In the genomic region with DNA sequence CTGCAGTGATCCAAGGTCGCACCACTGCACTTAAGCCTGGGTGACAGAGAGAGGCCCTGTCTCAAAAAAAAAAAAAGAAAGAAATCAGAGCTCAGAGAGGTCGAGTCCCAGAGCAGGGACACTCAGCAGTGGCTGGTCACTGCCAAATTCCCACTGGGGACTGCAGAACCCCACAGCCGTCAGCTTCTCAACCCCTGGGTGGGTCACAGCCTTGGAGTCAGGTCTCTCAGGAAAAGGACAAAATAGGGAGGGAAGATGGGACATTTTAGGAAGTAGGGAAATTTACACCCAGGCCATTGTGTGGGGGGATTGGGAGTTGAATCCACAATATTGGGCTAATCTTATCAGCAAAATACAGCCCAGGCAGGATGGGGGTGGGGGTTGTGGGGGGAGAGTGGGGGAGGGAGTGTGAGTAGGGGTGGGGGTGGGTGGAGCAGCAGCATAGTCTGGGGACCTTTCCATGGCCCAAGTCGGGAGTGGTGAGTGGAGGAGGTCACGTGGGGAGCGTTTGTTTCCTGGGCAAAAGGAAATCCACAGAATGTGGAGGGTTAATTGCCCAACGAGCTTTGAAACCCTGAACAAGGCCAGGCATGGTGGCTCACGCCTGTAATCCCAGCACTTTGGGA, we compare ENCODE assay signal across 1 cellular context.
A peak's percentile ranks its signal among the peaks of the same experiment; 100 is the strongest.
TF ChIP-seq lines count a peak whose summit lies in the region.

No MANE protein-coding gene starts in this region.

TF ChIP-seq in K562, 482 proteins besides CTCF, POLR2A, EP300 and RAD21 (continued from another document and continues in another):
- TF ChIP-seq, protein P1, sequence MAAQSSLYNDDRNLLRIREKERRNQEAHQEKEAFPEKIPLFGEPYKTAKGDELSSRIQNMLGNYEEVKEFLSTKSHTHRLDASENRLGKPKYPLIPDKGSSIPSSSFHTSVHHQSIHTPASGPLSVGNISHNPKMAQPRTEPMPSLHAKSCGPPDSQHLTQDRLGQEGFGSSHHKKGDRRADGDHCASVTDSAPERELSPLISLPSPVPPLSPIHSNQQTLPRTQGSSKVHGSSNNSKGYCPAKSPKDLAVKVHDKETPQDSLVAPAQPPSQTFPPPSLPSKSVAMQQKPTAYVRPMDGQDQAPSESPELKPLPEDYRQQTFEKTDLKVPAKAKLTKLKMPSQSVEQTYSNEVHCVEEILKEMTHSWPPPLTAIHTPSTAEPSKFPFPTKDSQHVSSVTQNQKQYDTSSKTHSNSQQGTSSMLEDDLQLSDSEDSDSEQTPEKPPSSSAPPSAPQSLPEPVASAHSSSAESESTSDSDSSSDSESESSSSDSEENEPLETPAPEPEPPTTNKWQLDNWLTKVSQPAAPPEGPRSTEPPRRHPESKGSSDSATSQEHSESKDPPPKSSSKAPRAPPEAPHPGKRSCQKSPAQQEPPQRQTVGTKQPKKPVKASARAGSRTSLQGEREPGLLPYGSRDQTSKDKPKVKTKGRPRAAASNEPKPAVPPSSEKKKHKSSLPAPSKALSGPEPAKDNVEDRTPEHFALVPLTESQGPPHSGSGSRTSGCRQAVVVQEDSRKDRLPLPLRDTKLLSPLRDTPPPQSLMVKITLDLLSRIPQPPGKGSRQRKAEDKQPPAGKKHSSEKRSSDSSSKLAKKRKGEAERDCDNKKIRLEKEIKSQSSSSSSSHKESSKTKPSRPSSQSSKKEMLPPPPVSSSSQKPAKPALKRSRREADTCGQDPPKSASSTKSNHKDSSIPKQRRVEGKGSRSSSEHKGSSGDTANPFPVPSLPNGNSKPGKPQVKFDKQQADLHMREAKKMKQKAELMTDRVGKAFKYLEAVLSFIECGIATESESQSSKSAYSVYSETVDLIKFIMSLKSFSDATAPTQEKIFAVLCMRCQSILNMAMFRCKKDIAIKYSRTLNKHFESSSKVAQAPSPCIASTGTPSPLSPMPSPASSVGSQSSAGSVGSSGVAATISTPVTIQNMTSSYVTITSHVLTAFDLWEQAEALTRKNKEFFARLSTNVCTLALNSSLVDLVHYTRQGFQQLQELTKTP (IDR thresholded peaks at IDR 0.05; ENCODE audit: low read depth in 1 of 2, partially characterized antibody in 2 of 2), result no peak
- no peak for TF ChIP-seq ATF7 (IDR thresholded peaks at IDR 0.05)
- TF ChIP-seq TEAD4 (IDR thresholded peaks at IDR 0.05; ENCODE audit: low read length), result 0 out of 2 replicates have a peak, but pooled peaks have one; percentile 22
- TF ChIP-seq TEAD4 (CRISPR knock-in tag; IDR thresholded peaks at IDR 0.05; ENCODE audit: borderline replicate concordance), result no peak
- no peak for TF ChIP-seq RBFOX2 (IDR thresholded peaks at IDR 0.05; ENCODE audit: low read depth, low read length)
- no peak for TF ChIP-seq MCM7 (IDR thresholded peaks at IDR 0.05)
- TF ChIP-seq ZNF24 (IDR thresholded peaks at IDR 0.05), result no peak
- peak; percentile 12; the same call in 1 of the 2 replicates for TF ChIP-seq CBFA2T2 (conservative IDR thresholded peaks at IDR 0.05)
- no peak for TF ChIP-seq PHF8 (IDR thresholded peaks at IDR 0.05; ENCODE audit: borderline replicate concordance, low read length)
- no peak for TF ChIP-seq SAP30 (IDR thresholded peaks at IDR 0.05; ENCODE audit: borderline replicate concordance, insufficient read depth, low read depth, low read length, poor library complexity, severe bottlenecking)
- no peak for TF ChIP-seq COPS2 (conservative IDR thresholded peaks at IDR 0.05)
- TF ChIP-seq SREBF2 (CRISPR knock-in tag; IDR thresholded peaks at IDR 0.05), result no peak
- no peak for TF ChIP-seq KDM4B (IDR thresholded peaks at IDR 0.05; ENCODE audit: borderline replicate concordance in 2 of 2, low read depth in 1 of 2)
- TF ChIP-seq MEF2D (tag; conservative IDR thresholded peaks at IDR 0.05; ENCODE audit: low read depth), result no peak
- no peak for TF ChIP-seq CHD4 (IDR thresholded peaks at IDR 0.05; ENCODE audit: insufficient read depth, insufficient replicate concordance, low read depth, low read length, poor library complexity, severe bottlenecking)
- peak; percentile 84 for TF ChIP-seq ZFP36 (IDR thresholded peaks at IDR 0.05; ENCODE audit: low read depth, low read length, partially characterized antibody)
- peak; percentile 27; the same call in 1 of the 2 replicates for TF ChIP-seq SOX6 (IDR thresholded peaks at IDR 0.05)
- no peak for TF ChIP-seq IFI16 (CRISPR knock-in tag; IDR thresholded peaks at IDR 0.05)
- no peak for TF ChIP-seq ILF3 (IDR thresholded peaks at IDR 0.05; ENCODE audit: borderline replicate concordance)
- TF ChIP-seq DNMT1 (IDR thresholded peaks at IDR 0.05), result no peak
- no peak for TF ChIP-seq NR1H2 (CRISPR knock-in tag; IDR thresholded peaks at IDR 0.05)
- no peak for TF ChIP-seq CBFB (CRISPR knock-in tag; IDR thresholded peaks at IDR 0.05)
- no peak for TF ChIP-seq ZBTB17 (CRISPR knock-in tag; IDR thresholded peaks at IDR 0.05)
- TF ChIP-seq, protein P2, sequence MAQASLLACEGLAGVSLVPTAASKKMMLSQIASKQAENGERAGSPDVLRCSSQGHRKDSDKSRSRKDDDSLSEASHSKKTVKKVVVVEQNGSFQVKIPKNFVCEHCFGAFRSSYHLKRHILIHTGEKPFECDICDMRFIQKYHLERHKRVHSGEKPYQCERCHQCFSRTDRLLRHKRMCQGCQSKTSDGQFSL (CRISPR knock-in tag; IDR thresholded peaks at IDR 0.05), result no peak
- TF ChIP-seq, protein P2 (tag; IDR thresholded peaks at IDR 0.05), result peak in 1 of 2 experiments; percentile 65; a peak in 2 of 4 replicates
- TF ChIP-seq SIX5 (IDR thresholded peaks at IDR 0.05; ENCODE audit: borderline replicate concordance in 1 of 2, insufficient read depth in 1 of 2, low read depth in 1 of 2, low read length in 2 of 2), result no peak
- TF ChIP-seq FOXA1 (IDR thresholded peaks at IDR 0.05; ENCODE audit: borderline replicate concordance), result no peak
- TF ChIP-seq SMARCC2 (IDR thresholded peaks at IDR 0.05; ENCODE audit: low read depth), result no peak
- TF ChIP-seq HDGF (IDR thresholded peaks at IDR 0.05), result peak; percentile 15; the same call in 1 of the 2 replicates
- TF ChIP-seq, protein P3, sequence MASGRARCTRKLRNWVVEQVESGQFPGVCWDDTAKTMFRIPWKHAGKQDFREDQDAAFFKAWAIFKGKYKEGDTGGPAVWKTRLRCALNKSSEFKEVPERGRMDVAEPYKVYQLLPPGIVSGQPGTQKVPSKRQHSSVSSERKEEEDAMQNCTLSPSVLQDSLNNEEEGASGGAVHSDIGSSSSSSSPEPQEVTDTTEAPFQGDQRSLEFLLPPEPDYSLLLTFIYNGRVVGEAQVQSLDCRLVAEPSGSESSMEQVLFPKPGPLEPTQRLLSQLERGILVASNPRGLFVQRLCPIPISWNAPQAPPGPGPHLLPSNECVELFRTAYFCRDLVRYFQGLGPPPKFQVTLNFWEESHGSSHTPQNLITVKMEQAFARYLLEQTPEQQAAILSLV (tag; IDR thresholded peaks at IDR 0.05), result no peak
- TF ChIP-seq, protein P4, sequence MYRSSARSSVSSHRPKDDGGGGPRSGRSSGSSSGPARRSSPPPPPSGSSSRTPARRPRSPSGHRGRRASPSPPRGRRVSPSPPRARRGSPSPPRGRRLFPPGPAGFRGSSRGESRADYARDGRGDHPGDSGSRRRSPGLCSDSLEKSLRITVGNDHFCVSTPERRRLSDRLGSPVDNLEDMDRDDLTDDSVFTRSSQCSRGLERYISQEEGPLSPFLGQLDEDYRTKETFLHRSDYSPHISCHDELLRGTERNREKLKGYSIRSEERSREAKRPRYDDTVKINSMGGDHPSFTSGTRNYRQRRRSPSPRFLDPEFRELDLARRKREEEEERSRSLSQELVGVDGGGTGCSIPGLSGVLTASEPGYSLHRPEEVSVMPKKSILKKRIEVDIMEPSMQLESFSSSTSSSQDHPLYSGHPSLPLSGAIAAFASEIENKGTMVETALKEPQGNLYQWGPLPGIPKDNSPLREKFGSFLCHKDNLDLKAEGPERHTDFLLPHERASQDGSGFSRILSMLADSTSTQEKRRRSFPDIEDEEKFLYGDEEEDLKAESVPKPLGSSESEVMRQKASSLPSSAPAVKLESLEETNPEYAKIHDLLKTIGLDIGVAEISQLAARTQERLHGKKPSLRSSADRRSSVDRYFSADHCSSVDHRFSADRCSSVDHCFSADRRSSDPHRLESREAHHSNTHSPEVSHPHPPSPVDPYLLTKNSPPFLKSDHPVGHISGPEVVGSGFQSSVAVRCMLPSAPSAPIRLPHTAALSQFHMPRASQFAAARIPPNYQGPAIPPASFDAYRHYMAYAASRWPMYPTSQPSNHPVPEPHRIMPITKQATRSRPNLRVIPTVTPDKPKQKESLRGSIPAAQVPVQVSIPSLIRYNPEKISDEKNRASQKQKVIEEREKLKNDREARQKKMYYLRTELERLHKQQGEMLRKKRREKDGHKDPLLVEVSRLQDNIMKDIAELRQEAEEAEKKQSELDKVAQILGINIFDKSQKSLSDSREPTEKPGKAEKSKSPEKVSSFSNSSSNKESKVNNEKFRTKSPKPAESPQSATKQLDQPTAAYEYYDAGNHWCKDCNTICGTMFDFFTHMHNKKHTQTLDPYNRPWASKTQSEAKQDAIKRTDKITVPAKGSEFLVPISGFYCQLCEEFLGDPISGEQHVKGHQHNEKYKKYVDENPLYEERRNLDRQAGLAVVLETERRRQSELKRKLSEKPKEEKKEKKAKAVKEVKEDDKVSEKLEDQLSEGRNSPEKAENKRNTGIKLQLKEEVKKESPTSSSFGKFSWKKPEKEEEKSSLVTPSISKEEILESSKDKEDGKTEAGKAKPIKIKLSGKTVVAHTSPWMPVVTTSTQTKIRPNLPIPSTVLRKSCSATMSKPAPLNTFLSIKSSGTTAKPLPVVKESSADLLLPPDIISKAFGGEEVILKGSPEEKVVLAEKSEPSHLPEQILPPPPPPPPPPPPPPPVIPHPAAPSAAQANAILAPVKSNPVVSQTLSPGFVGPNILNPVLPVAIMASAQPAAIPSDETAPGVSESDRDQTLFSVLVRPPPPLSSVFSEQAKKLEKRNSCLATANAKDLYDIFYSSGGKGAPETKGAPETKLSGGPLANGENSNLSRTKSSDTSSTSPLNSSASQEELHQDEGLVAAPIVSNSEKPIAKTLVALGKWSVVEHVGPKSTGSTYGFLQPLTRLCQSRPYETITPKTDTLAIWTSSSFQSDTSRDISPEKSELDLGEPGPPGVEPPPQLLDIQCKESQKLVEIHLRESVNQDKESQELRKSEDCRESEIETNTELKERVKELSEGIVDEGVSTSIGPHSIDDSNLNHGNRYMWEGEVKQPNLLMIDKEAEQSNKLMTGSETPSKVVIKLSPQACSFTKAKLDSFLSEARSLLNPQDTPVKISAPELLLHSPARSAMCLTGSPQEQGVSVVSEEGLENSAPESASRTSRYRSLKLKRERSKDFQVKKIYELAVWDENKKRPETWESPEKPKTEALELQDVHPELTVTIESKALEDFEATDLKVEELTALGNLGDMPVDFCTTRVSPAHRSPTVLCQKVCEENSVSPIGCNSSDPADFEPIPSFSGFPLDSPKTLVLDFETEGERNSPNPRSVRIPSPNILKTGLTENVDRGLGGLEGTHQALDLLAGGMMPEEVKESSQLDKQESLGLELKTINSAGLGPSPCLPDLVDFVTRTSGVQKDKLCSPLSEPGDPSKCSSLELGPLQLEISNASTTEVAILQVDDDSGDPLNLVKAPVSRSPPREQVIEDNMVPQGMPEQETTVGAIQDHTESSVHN (IDR thresholded peaks at IDR 0.05; ENCODE audit: borderline replicate concordance in 1 of 2, low read depth in 1 of 2), result no peak
- TF ChIP-seq EGR1 (conservative IDR thresholded peaks at IDR 0.05), result 0 out of 2 replicates have a peak, but pooled peaks have one; percentile 36
- TF ChIP-seq, protein P5, sequence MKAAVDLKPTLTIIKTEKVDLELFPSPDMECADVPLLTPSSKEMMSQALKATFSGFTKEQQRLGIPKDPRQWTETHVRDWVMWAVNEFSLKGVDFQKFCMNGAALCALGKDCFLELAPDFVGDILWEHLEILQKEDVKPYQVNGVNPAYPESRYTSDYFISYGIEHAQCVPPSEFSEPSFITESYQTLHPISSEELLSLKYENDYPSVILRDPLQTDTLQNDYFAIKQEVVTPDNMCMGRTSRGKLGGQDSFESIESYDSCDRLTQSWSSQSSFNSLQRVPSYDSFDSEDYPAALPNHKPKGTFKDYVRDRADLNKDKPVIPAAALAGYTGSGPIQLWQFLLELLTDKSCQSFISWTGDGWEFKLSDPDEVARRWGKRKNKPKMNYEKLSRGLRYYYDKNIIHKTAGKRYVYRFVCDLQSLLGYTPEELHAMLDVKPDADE (conservative IDR thresholded peaks at IDR 0.05; ENCODE audit: control insufficient read depth, low read depth, low read length), result no peak
- TF ChIP-seq, protein P6, sequence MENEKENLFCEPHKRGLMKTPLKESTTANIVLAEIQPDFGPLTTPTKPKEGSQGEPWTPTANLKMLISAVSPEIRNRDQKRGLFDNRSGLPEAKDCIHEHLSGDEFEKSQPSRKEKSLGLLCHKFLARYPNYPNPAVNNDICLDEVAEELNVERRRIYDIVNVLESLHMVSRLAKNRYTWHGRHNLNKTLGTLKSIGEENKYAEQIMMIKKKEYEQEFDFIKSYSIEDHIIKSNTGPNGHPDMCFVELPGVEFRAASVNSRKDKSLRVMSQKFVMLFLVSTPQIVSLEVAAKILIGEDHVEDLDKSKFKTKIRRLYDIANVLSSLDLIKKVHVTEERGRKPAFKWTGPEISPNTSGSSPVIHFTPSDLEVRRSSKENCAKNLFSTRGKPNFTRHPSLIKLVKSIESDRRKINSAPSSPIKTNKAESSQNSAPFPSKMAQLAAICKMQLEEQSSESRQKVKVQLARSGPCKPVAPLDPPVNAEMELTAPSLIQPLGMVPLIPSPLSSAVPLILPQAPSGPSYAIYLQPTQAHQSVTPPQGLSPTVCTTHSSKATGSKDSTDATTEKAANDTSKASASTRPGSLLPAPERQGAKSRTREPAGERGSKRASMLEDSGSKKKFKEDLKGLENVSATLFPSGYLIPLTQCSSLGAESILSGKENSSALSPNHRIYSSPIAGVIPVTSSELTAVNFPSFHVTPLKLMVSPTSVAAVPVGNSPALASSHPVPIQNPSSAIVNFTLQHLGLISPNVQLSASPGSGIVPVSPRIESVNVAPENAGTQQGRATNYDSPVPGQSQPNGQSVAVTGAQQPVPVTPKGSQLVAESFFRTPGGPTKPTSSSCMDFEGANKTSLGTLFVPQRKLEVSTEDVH (IDR thresholded peaks at IDR 0.05; ENCODE audit: low read depth, partially characterized antibody), result no peak
- no peak for TF ChIP-seq CBX5 (IDR thresholded peaks at IDR 0.05; ENCODE audit: borderline replicate concordance, low read depth)
- TF ChIP-seq ESRRA (IDR thresholded peaks at IDR 0.05; ENCODE audit: borderline replicate concordance, low read depth), result no peak
- TF ChIP-seq RCOR1 (IDR thresholded peaks at IDR 0.05; ENCODE audit: borderline replicate concordance in 1 of 2, low read depth in 2 of 2, low read length in 2 of 2), result peak in 1 of 2 experiments; percentile 12; a peak in 1 of 4 replicates
- TF ChIP-seq, protein P7, sequence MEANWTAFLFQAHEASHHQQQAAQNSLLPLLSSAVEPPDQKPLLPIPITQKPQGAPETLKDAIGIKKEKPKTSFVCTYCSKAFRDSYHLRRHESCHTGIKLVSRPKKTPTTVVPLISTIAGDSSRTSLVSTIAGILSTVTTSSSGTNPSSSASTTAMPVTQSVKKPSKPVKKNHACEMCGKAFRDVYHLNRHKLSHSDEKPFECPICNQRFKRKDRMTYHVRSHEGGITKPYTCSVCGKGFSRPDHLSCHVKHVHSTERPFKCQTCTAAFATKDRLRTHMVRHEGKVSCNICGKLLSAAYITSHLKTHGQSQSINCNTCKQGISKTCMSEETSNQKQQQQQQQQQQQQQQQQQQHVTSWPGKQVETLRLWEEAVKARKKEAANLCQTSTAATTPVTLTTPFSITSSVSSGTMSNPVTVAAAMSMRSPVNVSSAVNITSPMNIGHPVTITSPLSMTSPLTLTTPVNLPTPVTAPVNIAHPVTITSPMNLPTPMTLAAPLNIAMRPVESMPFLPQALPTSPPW (CRISPR knock-in tag; IDR thresholded peaks at IDR 0.05), result peak; percentile 91
